Comparison of ENCODE assay signal across 22 cellular contexts in the genomic region with DNA sequence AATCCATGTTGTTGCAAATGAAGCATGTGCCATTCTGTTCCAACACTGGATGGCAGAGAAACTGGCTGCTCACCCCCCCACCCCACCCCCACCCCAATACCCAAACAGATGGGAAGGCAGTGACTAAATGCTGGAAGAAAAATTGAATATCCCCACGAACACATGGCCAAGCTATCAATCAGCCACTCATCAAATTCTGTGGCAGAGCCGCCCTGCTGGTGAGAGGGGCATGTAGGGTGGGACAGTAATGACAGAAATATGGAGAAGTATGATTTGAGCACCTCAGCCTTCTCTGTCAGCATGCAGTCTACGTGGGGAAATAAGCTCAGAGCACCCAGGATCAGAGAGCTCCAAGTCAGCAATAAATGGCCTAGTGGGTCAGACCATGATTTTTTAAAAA. TPM values are rescaled to one million over a fixed set of nuclear protein-coding genes. Genes with fewer than 3 reads are reported as not detected.
"Had no signal": no experiment of that assay in that cellular context is flagged by ENCODE, and none has a peak within 500 bp of the region (broad histone marks: within the 10 kb centered on the region; RNA-seq: fewer than 3 reads in every experiment).

No MANE protein-coding gene starts in this region.

- H3K4me3 Mint-ChIP-seq: activated naive CD4-positive, alpha-beta T cell treated with anti-CD3 and anti-CD28 coated beads, Interleukin-2, amount 10 ng/mL, durations not matched to agents 7 days and 5 days; memory B cell; natural killer cell treated with Interleukin-12 subunit alpha and Interleukin-12 subunit beta and Interleukin-15 and Interleukin-18, amount 100 ng/mL, for 72 hours had no signal

- H3K9me3 Mint-ChIP-seq: activated naive CD4-positive, alpha-beta T cell treated with anti-CD3 and anti-CD28 coated beads, Interleukin-2, amount 10 ng/mL, durations not matched to agents 7 days and 5 days; activated T-helper 2 cell treated with anti-CD3 and anti-CD28 coated beads, Interferon-gamma antibody, Interleukin-2, Interleukin-4, amounts not matched to agents 10 μg/mL and 5 μg/mL and 100 μg/mL, durations not matched to agents 14 hours and 24 hours and 36 hours; memory B cell; natural killer cell treated with Interleukin-12 subunit alpha and Interleukin-12 subunit beta and Interleukin-15 and Interleukin-18, amount 100 ng/mL, for 72 hours had no signal

- H3K27ac ChIP-seq: cardiac muscle cell, heart left ventricle, suprapubic skin had no signal

- H3K27me3 Mint-ChIP-seq: activated naive CD4-positive, alpha-beta T cell treated with anti-CD3 and anti-CD28 coated beads, Interleukin-2, amount 10 ng/mL, durations not matched to agents 7 days and 5 days had no signal

- H3K27ac Mint-ChIP-seq: activated naive CD4-positive, alpha-beta T cell treated with anti-CD3 and anti-CD28 coated beads, Interleukin-2, amount 10 ng/mL, durations not matched to agents 7 days and 5 days; activated T-helper 2 cell treated with anti-CD3 and anti-CD28 coated beads, Interferon-gamma antibody, Interleukin-2, Interleukin-4, amounts not matched to agents 10 μg/mL and 5 μg/mL and 100 μg/mL, durations not matched to agents 14 hours and 24 hours and 36 hours; memory B cell had no signal

- DNase-seq: activated CD4-positive, alpha-beta T cell treated with anti-CD3 and anti-CD28 coated beads, Interleukin-2, amount 50 U/mL, for 1 hour; activated naive CD4-positive, alpha-beta T cell treated with anti-CD3 and anti-CD28 coated beads, Interleukin-2, amount 10 ng/mL, durations not matched to agents 7 days and 5 days; effector CD4-positive, alpha-beta T cell; heart left ventricle; stimulated activated CD4-positive, alpha-beta T cell treated with anti-CD3 and anti-CD28 coated beads, Interleukin-12 subunit alpha, Interleukin-12 subunit beta, amount 100 ng/mL, for 4 hours; stimulated activated CD4-positive, alpha-beta T cell treated with anti-CD3 and anti-CD28 coated beads, Interleukin-2, amount 100 ng/mL, for 48 hours; stimulated activated naive CD4-positive, alpha-beta T cell treated with Interleukin-2 at 50 U/mL for 16 hours had no signal

- H3K9me3 ChIP-seq: heart left ventricle, sigmoid colon, suprapubic skin had no signal

- H3K4me1 Mint-ChIP-seq: activated naive CD4-positive, alpha-beta T cell treated with anti-CD3 and anti-CD28 coated beads, Interleukin-2, amount 10 ng/mL, durations not matched to agents 7 days and 5 days; memory B cell had no signal

- H3K27me3 ChIP-seq: cardiac muscle cell, heart left ventricle, sigmoid colon, suprapubic skin had no signal

- H3K36me3 ChIP-seq: cardiac muscle cell, heart left ventricle, sigmoid colon, suprapubic skin had no signal

- ATAC-seq: heart left ventricle; left lobe of liver; natural killer cell treated with Interleukin-12 subunit alpha and Interleukin-12 subunit beta and Interleukin-15 and Interleukin-18, amount 100 ng/mL, for 72 hours had no signal

- H3K36me3 Mint-ChIP-seq: activated naive CD4-positive, alpha-beta T cell treated with anti-CD3 and anti-CD28 coated beads, Interleukin-2, amount 10 ng/mL, durations not matched to agents 7 days and 5 days; memory B cell; natural killer cell treated with Interleukin-12 subunit alpha and Interleukin-12 subunit beta and Interleukin-15 and Interleukin-18, amount 100 ng/mL, for 72 hours had no signal

- H3K4me3 ChIP-seq: cardiac muscle cell, coronary artery, heart left ventricle, sigmoid colon, suprapubic skin had no signal

- FAIRE-seq: frontal cortex, islet of Langerhans had no signal

RNA-seq across cellular contexts. Expression of a gene that starts 34.1 kb away (rescaled TPM):
- total RNA-seq: activated T-helper 2 cell treated with anti-CD3 and anti-CD28 coated beads, Interferon-gamma antibody, Interleukin-2, Interleukin-4, amounts not matched to agents 10 μg/mL and 5 μg/mL and 100 μg/mL, durations not matched to agents 14 hours and 24 hours and 36 hours; cardiac muscle cell; fibroblast of lung; frontal cortex; heart left ventricle; left lobe of liver; natural killer cell treated with Interleukin-12 subunit alpha and Interleukin-12 subunit beta and Interleukin-15 and Interleukin-18, amount 100 ng/mL, for 72 hours; osteocyte; pulmonary artery endothelial cell; sigmoid colon; suprapubic skin; urinary bladder had no signal
- polyA plus RNA-seq: adipose tissue, cardiac muscle cell, fibroblast of lung, heart left ventricle, sigmoid colon had no signal

RNA-seq across cellular contexts. Expression of a gene that starts 52.5 kb away (rescaled TPM):
- total RNA-seq: activated T-helper 2 cell treated with anti-CD3 and anti-CD28 coated beads, Interferon-gamma antibody, Interleukin-2, Interleukin-4, amounts not matched to agents 10 μg/mL and 5 μg/mL and 100 μg/mL, durations not matched to agents 14 hours and 24 hours and 36 hours; cardiac muscle cell; natural killer cell treated with Interleukin-12 subunit alpha and Interleukin-12 subunit beta and Interleukin-15 and Interleukin-18, amount 100 ng/mL, for 72 hours; pulmonary artery endothelial cell had no signal
